ENCODE assay signal across 8 cellular contexts in genomic region chr5:169656125-169656990, GRCh38. TPM values are rescaled to one million over a fixed set of nuclear protein-coding genes. Genes with fewer than 3 reads are reported as not detected.
DNase-seq lines count a peak whose midpoint lies in the region; ATAC-seq, FAIRE-seq and TF ChIP-seq lines count a peak whose summit lies in the region.
"Had no signal": no experiment of that assay in that cellular context is flagged by ENCODE, and none has a peak within 500 bp of the region (broad histone marks: within the 10 kb centered on the region; RNA-seq: fewer than 3 reads in every experiment).

No MANE protein-coding gene starts in this region.

- peak; percentile 14 for DNase-seq in kidney tubule cell (ENCODE audit: low spot score)
- no peak for DNase-seq in PC-9
- no peak for DNase-seq in NCI-H2227 treated with DMSO at 0.1 percent for 48 hours (lab: John Stamatoyannopoulos, UW)
- no peak for DNase-seq in HTR-8/SVneo (ENCODE audit: insufficient read length, low spot score)

- H2AFZ ChIP-seq in PC-9, result no peak overlapping the region

- no peaks in the 10 kb centered on the region for H3K27me3 ChIP-seq in PC-9 (ENCODE audit: insufficient read depth, low read depth)
- H3K27me3 ChIP-seq: heart left ventricle had no signal

- H3K4me2 ChIP-seq in PC-9, result no peak overlapping the region

- no peak for TF ChIP-seq CTCF in PC-9 (conservative IDR thresholded peaks at IDR 0.05)

- H3F3A ChIP-seq in PC-9 (ENCODE audit: insufficient read depth, low read depth), result no peaks in the 10 kb centered on the region

- H3K27ac ChIP-seq in PC-9, result no peak overlapping the region
- H3K27ac ChIP-seq: heart left ventricle had no signal

- H3K9me3 ChIP-seq in PC-9 (ENCODE audit: insufficient read depth, low read depth), result no peaks in the 10 kb centered on the region
- H3K9me3 ChIP-seq: heart left ventricle had no signal

- H3K4me3 ChIP-seq in PC-9, result no peak overlapping the region
- H3K4me3 ChIP-seq: heart left ventricle had no signal

- peak; percentile 76 for ATAC-seq in GM18861 (IDR thresholded peaks at IDR 0.05; ENCODE audit: unreplicated experiment)
- peak; percentile 60 for ATAC-seq in GM21576 (IDR thresholded peaks at IDR 0.05; ENCODE audit: unreplicated experiment)
- ATAC-seq in HG03565 (IDR thresholded peaks at IDR 0.05; ENCODE audit: unreplicated experiment), result peak; percentile 74

- CTCF ChIA-PET in PC-9 (lab: Charles Lee), result no interaction called here

- FAIRE-seq in HTR-8/SVneo (lab: Jason Lieb, UNC), result no peak

- H3K4me1 ChIP-seq in PC-9 (replicated peaks; ENCODE audit: insufficient read depth), result no peaks in the 10 kb centered on the region

- H3K79me2 ChIP-seq in PC-9 (ENCODE audit: low read depth), result no peaks in the 10 kb centered on the region

- intact Hi-C loops in PC-9 (cut with micrococcal nuclease; ENCODE audit: unreplicated experiment), result no loop called here

- H4K20me1 ChIP-seq in PC-9 (ENCODE audit: insufficient read depth), result no peaks in the 10 kb centered on the region

- no peaks in the 10 kb centered on the region for H3K9me2 ChIP-seq in PC-9 (ENCODE audit: insufficient read depth)

- no TSS peak for BruUV-seq in PC-9 (replicated peaks; lab: Mats Ljungman, UMichigan)

- no peaks in the 10 kb centered on the region for H3K36me3 ChIP-seq in PC-9 (ENCODE audit: low read depth)

- POLR2A ChIA-PET in PC-9 (lab: Charles Lee; ENCODE audit: unreplicated experiment), result no interaction called here

RNA-seq across cellular contexts. Expression of gene DOCK2, which starts 19.3 kb away (rescaled TPM):
- total RNA-seq in PC-9 (2021), result 0.18 and 0.41 TPM in 2 replicates
